Comparison of ENCODE assay signal across 22 cellular contexts in the genomic region with DNA sequence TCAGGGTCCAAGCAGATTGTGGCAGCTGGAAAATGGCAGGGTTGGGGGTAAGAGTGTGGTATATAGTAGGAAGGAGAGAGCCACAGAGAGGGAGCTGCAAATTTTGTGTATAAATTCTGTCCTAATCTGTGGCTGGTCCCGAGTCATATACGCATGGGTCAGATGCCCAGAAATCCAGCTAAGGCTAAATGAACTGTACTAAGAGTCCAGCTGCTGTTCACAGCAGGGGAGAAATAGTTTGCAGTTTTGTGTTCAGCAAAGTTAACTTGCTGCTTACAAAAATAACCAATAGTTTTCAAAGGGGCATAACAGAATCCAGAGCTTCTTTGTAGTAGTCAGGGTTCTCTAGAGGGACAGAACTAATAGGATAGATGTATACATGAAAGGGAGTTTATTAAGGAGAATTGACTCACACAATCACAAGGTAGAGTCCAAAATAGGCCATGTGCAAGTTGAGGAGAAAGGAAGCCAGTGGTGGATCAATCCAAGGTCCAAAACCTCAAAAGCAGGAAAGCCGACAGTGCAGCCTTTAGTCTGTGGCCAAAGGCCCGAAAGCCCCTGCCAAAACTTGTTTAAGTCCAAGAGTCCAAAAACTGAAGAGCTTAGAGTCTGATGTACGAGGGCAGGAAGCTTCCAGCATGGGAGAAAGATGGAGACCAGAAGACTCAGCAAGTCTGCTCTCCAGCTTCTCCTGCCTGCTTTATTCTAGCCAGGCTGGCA.
DNase-seq lines count a peak whose midpoint lies in the region; ATAC-seq and TF ChIP-seq lines count a peak whose summit lies in the region.
"Had no signal": no experiment of that assay in that cellular context is flagged by ENCODE, and none has a peak within 500 bp of the region (broad histone marks: within the 10 kb centered on the region; RNA-seq: fewer than 3 reads in every experiment).

No MANE protein-coding gene starts in this region.

- H3K4ac ChIP-seq in IMR-90 (ENCODE audit: low read depth, low read length), result no peak overlapping the region

- no peak for TF ChIP-seq CTCF in IMR-90 (conservative IDR thresholded peaks at IDR 0.05; ENCODE audit: low read depth, low read length)
- no peak for TF ChIP-seq CTCF in brain microvascular endothelial cell (IDR thresholded peaks at IDR 0.05; ENCODE audit: low read depth, low read length, missing control alignments)
- no peak for TF ChIP-seq CTCF in liver (IDR thresholded peaks at IDR 0.05; ENCODE audit: low read depth, low read length, missing input control)
- TF ChIP-seq CTCF in right atrium auricular region (IDR thresholded peaks at IDR 0.05), result no peak
- TF ChIP-seq CTCF in ovary (IDR thresholded peaks at IDR 0.05), result no peak

- H4K8ac ChIP-seq in IMR-90 (ENCODE audit: low read depth in 2 of 2, low read length in 2 of 2), result no peak overlapping the region

- H4K91ac ChIP-seq in IMR-90 (ENCODE audit: insufficient read depth, low read depth, low read length), result no peak overlapping the region

- no peaks in the 10 kb centered on the region for H3K9me1 ChIP-seq in IMR-90 (ENCODE audit: insufficient read depth, low read length)

- no peak overlapping the region for H3K4me2 ChIP-seq in IMR-90 (ENCODE audit: low read depth, low read length)

- BruUV-seq in IMR-90 (replicated peaks; lab: Mats Ljungman, UMichigan), result no TSS peak

- TF ChIP-seq EP300 in ovary (IDR thresholded peaks at IDR 0.05), result no peak

- TF ChIP-seq RAD21 in IMR-90 (IDR thresholded peaks at IDR 0.05; ENCODE audit: low read length) (no peak), liver (IDR thresholded peaks at IDR 0.05) (peak in 1 of 2 donors; percentile 22)

- H2BK20ac ChIP-seq in IMR-90 (ENCODE audit: low read depth, low read length), result no peak overlapping the region

- no peak overlapping the region for H3K14ac ChIP-seq in IMR-90 (replicated peaks; ENCODE audit: low read depth, low read length)

- no peak overlapping the region for H3K23ac ChIP-seq in IMR-90 (ENCODE audit: low read depth, low read length)

- ATAC-seq in IMR-90 (ENCODE audit: low read depth), result peak; percentile 42
- ATAC-seq: HCT116 had no signal

- in situ Hi-C loops in IMR-90 (cut with MboI; ENCODE audit: low sequenced_read_pairs) (no loop called here), brain microvascular endothelial cell (cut with HindIII; ENCODE audit: low pct_ligation_motif_present, low sequenced_read_pairs) (no loop called here)

- no peak overlapping the region for H4K5ac ChIP-seq in IMR-90 (ENCODE audit: low read depth, low read length)

- no peak overlapping the region for H3K56ac ChIP-seq in IMR-90 (ENCODE audit: extremely low read depth, insufficient read depth, low read length)

- H3K4me3 ChIP-seq in IMR-90 (ENCODE audit: insufficient read depth, low read depth, low read length) (no peak overlapping the region), brain microvascular endothelial cell (ENCODE audit: low read depth, low read length) (no peak overlapping the region), liver (ENCODE audit: low read depth in 1 of 3, low read length in 3 of 3) (no peak overlapping the region), right atrium auricular region (no peak overlapping the region), ovary (no peak overlapping the region)

- intact Hi-C loops in IMR-90 (cut with micrococcal nuclease) (no loop called here), ovary (cut with DNase I) (no loop called here)

- H3K4me1 ChIP-seq in IMR-90 (ENCODE audit: control insufficient read depth, insufficient read depth, low read length), result no peaks in the 10 kb centered on the region; the same call in 1 of the 2 replicates
- H3K4me1 ChIP-seq in liver (ENCODE audit: control insufficient read depth in 4 of 4, insufficient read depth in 4 of 4, low read length in 3 of 4), result peaks cover 0 to 18% (median 15%) of the 10 kb centered on the region in 4 donors
- no peaks in the 10 kb centered on the region for H3K4me1 ChIP-seq in right atrium auricular region
- no peaks in the 10 kb centered on the region for H3K4me1 ChIP-seq in ovary (ENCODE audit: insufficient read depth)

- H2BK5ac ChIP-seq in IMR-90 (ENCODE audit: low read depth, low read length, poor library complexity, severe bottlenecking), result no peak overlapping the region

- CTCF ChIA-PET in IMR-90 (lab: Yijun Ruan, JAX), result no interaction called here

- no peak overlapping the region for H2BK120ac ChIP-seq in IMR-90 (ENCODE audit: low read depth, low read length)

- no peak overlapping the region for H2AFZ ChIP-seq in IMR-90 (replicated peaks; ENCODE audit: low read length, poor library complexity)

- no peak overlapping the region for H3K18ac ChIP-seq in IMR-90 (ENCODE audit: low read depth, low read length)

- no peaks in the 10 kb centered on the region for H3K36me3 ChIP-seq in IMR-90 (ENCODE audit: control insufficient read depth, insufficient read depth, low read length)
- H3K36me3 ChIP-seq in brain microvascular endothelial cell (replicated peaks), result no peaks in the 10 kb centered on the region
- H3K36me3 ChIP-seq in liver (ENCODE audit: control insufficient read depth in 4 of 4, insufficient read depth in 3 of 4, low read depth in 1 of 4, low read length in 3 of 4), result no peaks in the 10 kb centered on the region
- H3K36me3 ChIP-seq in right atrium auricular region, result no peaks in the 10 kb centered on the region
- no peaks in the 10 kb centered on the region for H3K36me3 ChIP-seq in ovary

- H4K20me1 ChIP-seq in IMR-90 (ENCODE audit: insufficient read depth, low read length), result no peaks in the 10 kb centered on the region

- H2AK9ac ChIP-seq in IMR-90 (replicated peaks; ENCODE audit: low read depth, low read length, poor library complexity), result no peak overlapping the region

- peaks cover 19% of the 10 kb centered on the region for H3K27me3 ChIP-seq in IMR-90 (ENCODE audit: control insufficient read depth, insufficient read depth, low read length)
- no peaks in the 10 kb centered on the region for H3K27me3 ChIP-seq in brain microvascular endothelial cell (replicated peaks)
- H3K27me3 ChIP-seq in liver (ENCODE audit: control insufficient read depth in 4 of 4, insufficient read depth in 4 of 4, low read length in 3 of 4), result no peaks in the 10 kb centered on the region
- no peaks in the 10 kb centered on the region for H3K27me3 ChIP-seq in right atrium auricular region
- no peaks in the 10 kb centered on the region for H3K27me3 ChIP-seq in ovary

- 50% methylated on average over 1 of the region's 5 CpGs; no CpG with 5 or more reads in 1 of the 2 experiments for WGBS in IMR-90 (ENCODE audit: extremely low coverage in 2 of 2, insufficient read length in 1 of 2), 2 experiments
- 59% methylated on average over 5 of the region's 5 CpGs for WGBS in liver
- 38 to 46% (median 44%) methylated on average over 5 of the region's 5 CpGs for WGBS in ovary, 3 donors

- H3K27ac ChIP-seq in IMR-90 (ENCODE audit: insufficient read depth, low read length), result no peak overlapping the region
- H3K27ac ChIP-seq in brain microvascular endothelial cell, result no peak overlapping the region
- peak overlapping the region in 1 of 2 donors; percentile 36 for H3K27ac ChIP-seq in liver (ENCODE audit: low read depth in 1 of 2, low read length in 2 of 2)
- no peak overlapping the region for H3K27ac ChIP-seq in right atrium auricular region
- H3K27ac ChIP-seq in ovary, result no peak overlapping the region
- H3K27ac ChIP-seq: HL-60 had no signal

- no peaks in the 10 kb centered on the region for H3K79me1 ChIP-seq in IMR-90 (ENCODE audit: low read depth in 1 of 2, low read length in 2 of 2)

- TF ChIP-seq POLR2A in IMR-90 (IDR thresholded peaks at IDR 0.05; ENCODE audit: low read depth, low read length) (no peak), ovary (IDR thresholded peaks at IDR 0.05) (no peak)

- DNase-seq in IMR-90, result no peak
- DNase-seq in brain microvascular endothelial cell, result peak; percentile 9
- peak; percentile 6 for DNase-seq in non-pigmented ciliary epithelial cell (ENCODE audit: low read depth)
- DNase-seq in activated effector memory CD4-positive, alpha-beta T cell treated with Interleukin-2 at 50 U/mL for 16 hours, result no peak
- no peak for DNase-seq in stimulated activated CD4-positive, alpha-beta T cell treated with anti-CD3 and anti-CD28 coated beads, Interleukin-4, amount 100 ng/mL, for 1 hour
- DNase-seq in right atrium auricular region (ENCODE audit: low spot score), result no peak
- no peak for DNase-seq in ovary
- DNase-seq: 8988T, ACHN, DMS53, Karpas-422, NCI-H1092, NCI-H1417 treated with DMSO at 0.1 percent for 48 hours, NCI-H1694 treated with DMSO at 0.1 percent for 48 hours, NCI-H2081, NCI-H2171 treated with DMSO at 0.1 percent for 48 hours, NCI-H345, NCI-H524 treated with DMSO at 0.1 percent for 48 hours, NCI-H774 had no signal

- no peak overlapping the region for H2AK5ac ChIP-seq in IMR-90 (ENCODE audit: low read depth, low read length)

- H2BK15ac ChIP-seq in IMR-90 (ENCODE audit: low read depth, low read length), result no peak overlapping the region

- H3K9me3 ChIP-seq in IMR-90 (ENCODE audit: control insufficient read depth, insufficient read depth, low read length) (no peaks in the 10 kb centered on the region), liver (ENCODE audit: control insufficient read depth in 4 of 4, low read length in 3 of 4) (no peaks in the 10 kb centered on the region), right atrium auricular region (no peaks in the 10 kb centered on the region), ovary (no peaks in the 10 kb centered on the region)

- POLR2A ChIA-PET in IMR-90 (lab: Charles Lee; ENCODE audit: unreplicated experiment), result no interaction called here

- dilution Hi-C loops in IMR-90 (cut with HindIII; ENCODE audit: low sequenced_read_pairs, unreplicated experiment), result no loop called here

- H3K9ac ChIP-seq in IMR-90 (ENCODE audit: low read depth, low read length), result no peak overlapping the region
- no peak overlapping the region for H3K9ac ChIP-seq in liver (ENCODE audit: low read depth in 1 of 2, low read length in 2 of 2)

TF ChIP-seq in IMR-90, 13 proteins besides CTCF, POLR2A, EP300 and RAD21 (continues in another document):
- no peak for TF ChIP-seq CEBPB (IDR thresholded peaks at IDR 0.05; ENCODE audit: low read depth, low read length)
- no peak for TF ChIP-seq CHD1 (IDR thresholded peaks at IDR 0.05; ENCODE audit: low read depth, low read length)
- no peak for TF ChIP-seq RFX5 (IDR thresholded peaks at IDR 0.05; ENCODE audit: low read depth, low read length)
- TF ChIP-seq MXI1 (IDR thresholded peaks at IDR 0.05; ENCODE audit: borderline replicate concordance, low read depth, low read length), result no peak
- TF ChIP-seq RCOR1 (IDR thresholded peaks at IDR 0.05; ENCODE audit: insufficient replicate concordance, low read length), result no peak
- TF ChIP-seq BHLHE40 (IDR thresholded peaks at IDR 0.05; ENCODE audit: low read depth, low read length), result no peak

Comparison
In these comparisons a context has a peak if more than half of its experiments do, and no peak if none do; other contexts are left out.
1. DNase-seq: peak in brain microvascular endothelial cell (single experiment) and non-pigmented ciliary epithelial cell (single experiment); none in IMR-90 (single experiment), activated effector memory CD4-positive, alpha-beta T cell treated with Interleukin-2 at 50 U/mL for 16 hours (single experiment), stimulated activated CD4-positive, alpha-beta T cell treated with anti-CD3 and anti-CD28 coated beads, Interleukin-4, amount 100 ng/mL, for 1 hour (single experiment), right atrium auricular region (single experiment) and ovary (0 of 5).